2 cellular contexts compared by ENCODE assay signal in the genomic region with DNA sequence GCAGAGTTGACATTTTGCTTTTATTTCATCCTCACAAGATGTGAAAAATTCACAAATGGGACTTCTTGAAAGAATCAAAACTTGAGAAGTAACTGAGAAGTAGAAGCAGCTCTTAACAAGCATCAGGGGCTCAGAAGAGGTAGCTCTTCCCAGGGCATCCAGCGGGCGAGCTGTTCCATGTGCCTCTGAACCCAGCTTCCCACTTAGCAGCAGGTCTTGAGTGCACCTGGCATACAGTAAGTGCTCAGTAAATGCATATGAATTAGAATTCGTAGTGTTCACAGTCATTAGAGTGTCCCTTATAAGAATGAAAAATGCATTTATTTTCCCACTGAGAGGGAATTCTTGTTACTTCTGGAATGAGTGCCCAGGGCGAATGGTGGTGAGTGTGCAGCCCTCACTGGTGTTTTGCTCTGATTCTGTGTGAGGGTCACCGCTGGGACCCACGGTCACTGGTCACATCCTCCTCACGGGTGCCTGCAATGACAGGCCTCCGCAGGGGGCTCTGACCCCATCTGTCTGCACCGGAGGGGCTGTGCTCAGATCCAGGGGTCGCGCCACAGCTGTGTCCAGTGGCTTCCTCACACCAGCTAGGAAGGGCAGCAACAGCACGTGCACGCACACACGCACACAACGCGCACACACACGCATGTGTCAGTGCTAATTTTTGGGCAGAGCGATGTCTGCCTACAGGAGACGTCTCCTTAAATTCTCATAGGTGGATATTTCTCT.
TF ChIP-seq lines count a peak whose summit lies in the region.

No MANE protein-coding gene starts in this region.

TF ChIP-seq in GM12891, 5 proteins besides CTCF, POLR2A, EP300 and RAD21:
- no peak; the same call in 1 of the 2 replicates for TF ChIP-seq POLR2AphosphoS5 (IDR thresholded peaks at IDR 0.05; ENCODE audit: low read depth, low read length)
- TF ChIP-seq TAF1 (IDR thresholded peaks at IDR 0.05; ENCODE audit: low read depth, low read length), result no peak
- no peak for TF ChIP-seq POU2F2 (IDR thresholded peaks at IDR 0.05; ENCODE audit: low read depth, low read length)
- no peak for TF ChIP-seq SPI1 (IDR thresholded peaks at IDR 0.05; ENCODE audit: low read depth, low read length)
- TF ChIP-seq PAX5 (IDR thresholded peaks at IDR 0.05; ENCODE audit: insufficient read depth, low read length, severe bottlenecking), result no peak

TF ChIP-seq in K562, 482 proteins besides CTCF, POLR2A, EP300 and RAD21:
- TF ChIP-seq POLR2G (IDR thresholded peaks at IDR 0.05; ENCODE audit: low read depth, low read length) (peak; percentile 67), TSC22D4 (tag; IDR thresholded peaks at IDR 0.05) (no peak), RBFOX2 (IDR thresholded peaks at IDR 0.05; ENCODE audit: low read depth, low read length) (0 out of 2 replicates have a peak, but pooled peaks have one; percentile 36)
